In the genomic region with DNA sequence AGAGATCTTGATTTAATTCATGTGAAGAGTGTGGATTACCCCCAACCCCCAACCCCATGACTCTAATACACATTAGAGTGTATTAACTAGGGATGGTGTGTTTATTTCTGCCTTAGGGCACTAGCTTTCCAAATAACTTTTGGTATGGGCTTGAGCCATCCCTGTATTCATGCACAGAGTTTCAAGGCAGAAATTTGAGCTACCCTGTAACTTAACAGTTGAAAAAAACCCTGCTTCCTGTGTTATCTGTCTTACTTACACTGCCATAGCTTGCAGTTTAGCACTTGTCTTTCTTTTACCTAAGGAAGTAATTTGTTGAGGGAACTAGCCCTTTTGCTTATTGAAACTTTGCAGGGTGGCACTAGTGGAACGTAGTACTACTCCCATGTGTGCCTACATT, we compare ENCODE assay signal across 15 cellular contexts. TPM values are rescaled to one million over a fixed set of nuclear protein-coding genes. Genes with fewer than 3 reads are reported as not detected.
DNase-seq lines count a peak whose midpoint lies in the region; ATAC-seq, FAIRE-seq and TF ChIP-seq lines count a peak whose summit lies in the region.
"Had no signal": no experiment of that assay in that cellular context is flagged by ENCODE, and none has a peak within 500 bp of the region (broad histone marks: within the 10 kb centered on the region; RNA-seq: fewer than 3 reads in every experiment).

No MANE protein-coding gene starts in this region.

- no peaks in the 10 kb centered on the region for H3K9me3 Mint-ChIP-seq in effector memory CD8-positive, alpha-beta T cell
- H3K9me3 Mint-ChIP-seq: stimulated activated memory B cell treated with anti-CD40 and anti-IgM and Interleukin-4, amounts not matched to agents 10 μg/mL and 1 μg/mL and 100 μg/mL, for 72 hours had no signal

- H3K9me3 ChIP-seq in RWPE2 (ENCODE audit: severe bottlenecking) (peaks cover 2% of the 10 kb centered on the region), ovary (no peaks in the 10 kb centered on the region)
- H3K9me3 ChIP-seq: Peyer's patch had no signal

- peaks cover 32 to 56% of the 10 kb centered on the region in 2 donors for H3K4me1 Mint-ChIP-seq in effector memory CD8-positive, alpha-beta T cell (ENCODE audit: low read depth in 2 of 2)

- H3K4me3 Mint-ChIP-seq in effector memory CD8-positive, alpha-beta T cell: peak overlapping the region; percentile 17 to 23
- H3K4me3 Mint-ChIP-seq: stimulated activated memory B cell treated with anti-CD40 and anti-IgM and Interleukin-4, amounts not matched to agents 10 μg/mL and 1 μg/mL and 100 μg/mL, for 72 hours had no signal

- FAIRE-seq in GM12892 (lab: Jason Lieb, UNC): peak; percentile 44

- TF ChIP-seq CTCF in RWPE2 (IDR thresholded peaks at IDR 0.05; ENCODE audit: poor library complexity, severe bottlenecking): no peak
- no peak for TF ChIP-seq CTCF in ovary (IDR thresholded peaks at IDR 0.05)

- H3K27me3 ChIP-seq in RWPE2 (ENCODE audit: insufficient read depth, poor library complexity, severe bottlenecking) (no peaks in the 10 kb centered on the region), ovary (no peaks in the 10 kb centered on the region)
- H3K27me3 ChIP-seq: Peyer's patch had no signal

- TF ChIP-seq EP300 in ovary (IDR thresholded peaks at IDR 0.05): no peak

- peaks cover 65% of the 10 kb centered on the region for H3K36me3 Mint-ChIP-seq in effector memory CD8-positive, alpha-beta T cell (ENCODE audit: insufficient read depth)

- no peak overlapping the region for H3K27ac ChIP-seq in RWPE2 (ENCODE audit: poor library complexity, severe bottlenecking)
- no peak overlapping the region for H3K27ac ChIP-seq in ovary
- H3K27ac ChIP-seq: epithelial cell of prostate, HL-60, Peyer's patch had no signal

- H3K27ac Mint-ChIP-seq in effector memory CD8-positive, alpha-beta T cell: peak overlapping the region in 1 of 2 donors; percentile 70
- H3K27ac Mint-ChIP-seq: stimulated activated memory B cell treated with anti-CD40 and anti-IgM and Interleukin-4, amounts not matched to agents 10 μg/mL and 1 μg/mL and 100 μg/mL, for 72 hours had no signal

- TF ChIP-seq POLR2A in GM12892 (IDR thresholded peaks at IDR 0.05; ENCODE audit: low read depth, low read length) (no peak), ovary (IDR thresholded peaks at IDR 0.05) (no peak)

- H3K36me3 ChIP-seq in RWPE2 (ENCODE audit: low read depth): peaks cover 100% of the 10 kb centered on the region
- H3K36me3 ChIP-seq in ovary: no peaks in the 10 kb centered on the region

- H3K27me3 Mint-ChIP-seq in effector memory CD8-positive, alpha-beta T cell: no peaks in the 10 kb centered on the region
- H3K27me3 Mint-ChIP-seq: stimulated activated memory B cell treated with anti-CD40 and anti-IgM and Interleukin-4, amounts not matched to agents 10 μg/mL and 1 μg/mL and 100 μg/mL, for 72 hours had no signal

- no peak overlapping the region for H3K4me3 ChIP-seq in RWPE2 (ENCODE audit: severe bottlenecking)
- no peak overlapping the region for H3K4me3 ChIP-seq in ovary
- H3K4me3 ChIP-seq: Peyer's patch had no signal

- WGBS in ovary, 3 donors: 33 to 51% (median 38%) methylated on average over 1 of the region's 1 CpG

- intact Hi-C loops in ovary (cut with DNase I): no loop called here

- peak; percentile 56 for ATAC-seq in GM21619 (IDR thresholded peaks at IDR 0.05; ENCODE audit: unreplicated experiment)
- ATAC-seq in RWPE2 (ENCODE audit: low read depth): peak; percentile 35; the same call in 2 of the 3 replicates
- ATAC-seq in effector memory CD8-positive, alpha-beta T cell (replicated peaks): peak; percentile 83
- no peak for ATAC-seq in HG03135 (IDR thresholded peaks at IDR 0.05; ENCODE audit: unreplicated experiment)
- ATAC-seq: stimulated activated memory B cell treated with anti-CD40 and anti-IgM and Interleukin-4, amounts not matched to agents 10 μg/mL and 1 μg/mL and 100 μg/mL, for 72 hours had no signal

- DNase-seq in GM12892 (ENCODE audit: insufficient read length): no peak
- DNase-seq in RWPE2 (ENCODE audit: low spot score): no peak
- no peak for DNase-seq in effector memory CD8-positive, alpha-beta T cell
- no peak for DNase-seq in COR-L47 (lab: John Stamatoyannopoulos, UW)
- no peak for DNase-seq in midbrain (lab: John Stamatoyannopoulos, UW)
- no peak for DNase-seq in ovary
- DNase-seq: Calu3, HCEC 1CT, NCI-H1694, Peyer's patch had no signal

- peaks cover 28% of the 10 kb centered on the region for H3K4me1 ChIP-seq in RWPE2 (ENCODE audit: insufficient read depth, poor library complexity, severe bottlenecking)
- H3K4me1 ChIP-seq in ovary (ENCODE audit: insufficient read depth): peaks cover 8% of the 10 kb centered on the region

RNA-seq across cellular contexts. Expression of a gene that starts 6.3 kb away (rescaled TPM):
- polyA plus RNA-seq in GM12892 (2012; ENCODE audit: missing spikeins): 156 TPM
- total RNA-seq in ovary: 100 to 1,000 TPM; 116 to 195 (median 153) TPM
- 100 to 1,000 TPM; 113 to 150 TPM for polyA plus RNA-seq in ovary

RNA-seq across cellular contexts. Expression of a gene that starts 22.1 kb away (rescaled TPM):
- 20.7 TPM for polyA plus RNA-seq in GM12892 (2012; ENCODE audit: missing spikeins)
- total RNA-seq in ovary: 10 to 100 TPM in 5 of 7 donors, 1 to 10 TPM in 2; 8.8 to 16.3 (median 11.1) TPM
- 1 to 10 TPM; 8.0 to 8.4 TPM for polyA plus RNA-seq in ovary
